ENCODE assay signal across 16 cellular contexts in genomic region chr15:101086394-101087171, GRCh38.
DNase-seq lines count a peak whose midpoint lies in the region; ATAC-seq, FAIRE-seq and TF ChIP-seq lines count a peak whose summit lies in the region.
"Had no signal": no experiment of that assay in that cellular context is flagged by ENCODE, and none has a peak within 500 bp of the region (broad histone marks: within the 10 kb centered on the region; RNA-seq: fewer than 3 reads in every experiment).

No MANE protein-coding gene starts in this region.

- whole genome bisulfite sequencing in K562 (ENCODE audit: insufficient coverage, low coverage, missing lambda C conversion rate): under 1% methylated on average over 32 of the region's 48 CpGs
- WGBS in trophoblast cell (ENCODE audit: extremely low coverage, insufficient coverage, insufficient read length): no CpG with 5 or more reads among the region's 48 CpGs
- WGBS in H9 (ENCODE audit: extremely low coverage, insufficient read length, low lambda C conversion rate): no CpG with 5 or more reads among the region's 48 CpGs

- peak; percentile 91 for ATAC-seq in K562
- ATAC-seq in HG03460 (IDR thresholded peaks at IDR 0.05; ENCODE audit: unreplicated experiment): no peak

- H3K4me1 Mint-ChIP-seq in activated T-helper 1 cell treated with anti-CD3 and anti-CD28 coated beads, Interleukin-12 subunit alpha, Interleukin-12 subunit beta, Interleukin-2, Interleukin-4 antibody, amounts not matched to agents 30 ng/mL and 10 ng/mL and 1 ng/mL, durations not matched to agents 14 hours and 24 hours and 36 hours (ENCODE audit: low read depth): peaks cover 18% of the 10 kb centered on the region
- H3K4me1 Mint-ChIP-seq in H9: peaks cover 8 to 10% of the 10 kb centered on the region in 2 experiments

- peaks cover 11 to 39% of the 10 kb centered on the region in 2 experiments; a peak in 4 of 5 replicates for H3K4me1 ChIP-seq in K562 (replicated peaks in 1 of 2; ENCODE audit: control insufficient read depth in 2 of 2, insufficient read depth in 2 of 2, low read length in 2 of 2)
- H3K4me1 ChIP-seq in trophoblast cell (ENCODE audit: control insufficient read depth in 1 of 2, insufficient read depth in 2 of 2, low read length in 2 of 2): peaks cover 7 to 14% of the 10 kb centered on the region in 2 experiments
- H3K4me1 ChIP-seq in H9 (ENCODE audit: insufficient read depth, low read length): no peaks in the 10 kb centered on the region; the same call in 1 of the 2 replicates

- TF ChIP-seq POLR2A in K562 (conservative IDR thresholded peaks at IDR 0.05): peak; percentile 91

- no peak for TF ChIP-seq EP300 in K562 (IDR thresholded peaks at IDR 0.05; ENCODE audit: low read length)

- TF ChIP-seq RAD21 in K562 (CRISPR knock-in tag; conservative IDR thresholded peaks at IDR 0.05 in 1 of 2, IDR thresholded peaks at IDR 0.05 in 1 of 2): no peak

- no peak overlapping the region for H2BK5ac ChIP-seq in trophoblast cell (ENCODE audit: low read depth, low read length, poor library complexity)
- H2BK5ac ChIP-seq in H9 (ENCODE audit: insufficient read length, low read length): no peak overlapping the region

- peak; percentile 73 for FAIRE-seq in K562 (lab: Jason Lieb, UNC)
- FAIRE-seq: H54 had no signal

- H3K36me3 ChIP-seq in K562 (ENCODE audit: control insufficient read depth, insufficient read depth, low read length) (no peaks in the 10 kb centered on the region), trophoblast cell (ENCODE audit: control insufficient read depth in 1 of 2, insufficient read depth in 2 of 2, low read length in 2 of 2) (no peaks in the 10 kb centered on the region)

- H2AFZ ChIP-seq in K562 (ENCODE audit: low read depth, low read length) (peak overlapping the region; percentile 90), trophoblast cell (ENCODE audit: insufficient read depth, low read length, poor library complexity) (no peak overlapping the region), H9 (ENCODE audit: low read length) (no peak overlapping the region)

- no peaks in the 10 kb centered on the region for H3K9me3 Mint-ChIP-seq in activated T-helper 1 cell treated with anti-CD3 and anti-CD28 coated beads, Interleukin-12 subunit alpha, Interleukin-12 subunit beta, Interleukin-2, Interleukin-4 antibody, amounts not matched to agents 30 ng/mL and 10 ng/mL and 1 ng/mL, durations not matched to agents 14 hours and 24 hours and 36 hours
- no peaks in the 10 kb centered on the region; a peak in 1 of 5 replicates for H3K9me3 Mint-ChIP-seq in H9

- H3K23me2 ChIP-seq in H9 (ENCODE audit: insufficient read length, low read depth, low read length, poor library complexity, severe bottlenecking): no peaks in the 10 kb centered on the region

- H3K9me3 ChIP-seq in K562 (replicated peaks; ENCODE audit: control insufficient read depth, insufficient read depth, low read depth, low read length): no peaks in the 10 kb centered on the region
- peaks cover 3% of the 10 kb centered on the region for H3K9me3 ChIP-seq in trophoblast cell (ENCODE audit: insufficient read depth, low read depth, low read length)
- no peaks in the 10 kb centered on the region for H3K9me3 ChIP-seq in H9 (ENCODE audit: control insufficient read depth, low read depth, low read length)

- no peak overlapping the region for H3K4ac ChIP-seq in trophoblast cell (ENCODE audit: low read depth, low read length)
- no peak overlapping the region for H3K4ac ChIP-seq in H9 (ENCODE audit: low read depth, low read length)

- H3K4me2 ChIP-seq in K562 (ENCODE audit: insufficient read depth, low read length) (peak overlapping the region; percentile 88), trophoblast cell (ENCODE audit: low read length) (no peak overlapping the region), H9 (ENCODE audit: insufficient read depth, insufficient read length, low read length) (no peak overlapping the region)

- H3T11ph ChIP-seq in H9 (ENCODE audit: low read length): no peak overlapping the region

- TSS peak; percentile 97 for BruUV-seq in K562 (replicated peaks; lab: Mats Ljungman, UMichigan)

- H3K4me3 Mint-ChIP-seq in activated T-helper 1 cell treated with anti-CD3 and anti-CD28 coated beads, Interleukin-12 subunit alpha, Interleukin-12 subunit beta, Interleukin-2, Interleukin-4 antibody, amounts not matched to agents 30 ng/mL and 10 ng/mL and 1 ng/mL, durations not matched to agents 14 hours and 24 hours and 36 hours: no peak overlapping the region
- no peak overlapping the region for H3K4me3 Mint-ChIP-seq in H9

- intact Hi-C loops in K562 (cut with micrococcal nuclease): loop anchor here (5.0 kb wide), 2 partner anchors 61 to 69 kb away; no protein-coding TSS in a partner anchor
- intact Hi-C loops in activated T-helper 1 cell treated with anti-CD3 and anti-CD28 coated beads, Interleukin-12 subunit alpha, Interleukin-12 subunit beta, Interleukin-2, Interleukin-4 antibody, amounts not matched to agents 30 ng/mL and 10 ng/mL and 1 ng/mL, durations not matched to agents 14 hours and 24 hours and 36 hours (cut with micrococcal nuclease): loop anchor here (5.0 kb wide), 1 partner anchor 41 kb away; no protein-coding TSS in a partner anchor

- H3K23ac ChIP-seq in trophoblast cell (ENCODE audit: low read length): no peak overlapping the region
- H3K23ac ChIP-seq in H9 (ENCODE audit: insufficient read length, low read depth, low read length): no peak overlapping the region

- peak overlapping the region; percentile 33; the same call in 1 of the 2 replicates for H3K4me3 ChIP-seq in GM08714 (ENCODE audit: low read length)
- peak overlapping the region; percentile 51 for H3K4me3 ChIP-seq in K562
- H3K4me3 ChIP-seq in trophoblast cell (ENCODE audit: low read depth, low read length): no peak overlapping the region

- H3K27ac ChIP-seq in K562 (ENCODE audit: extremely low read depth, low read depth, low read length) (peak overlapping the region; percentile 90), trophoblast cell (ENCODE audit: low read depth, low read length) (no peak overlapping the region), H9 (ENCODE audit: insufficient read length, low read depth, low read length) (no peak overlapping the region)
- H3K27ac ChIP-seq: RWPE1 had no signal

- CTCF ChIA-PET in K562 (lab: Yijun Ruan, JAX; ENCODE audit: low intra/inter-chr PET ratio): interaction anchor here (3.2 kb wide), 1 partner anchor 170 kb away, joined by 29 read pairs; no protein-coding TSS in a partner anchor

- H4K8ac ChIP-seq in trophoblast cell (ENCODE audit: low read depth, low read length): no peak overlapping the region
- H4K8ac ChIP-seq in H9 (replicated peaks; ENCODE audit: insufficient read length, low read depth, low read length): no peak overlapping the region

- no peak overlapping the region for H3K14ac ChIP-seq in trophoblast cell (ENCODE audit: low read length)
- H3K14ac ChIP-seq in H9 (ENCODE audit: insufficient read depth, low read length): no peak overlapping the region

- POLR2A ChIA-PET in K562 (lab: Yijun Ruan, JAX): interaction anchor here (0.6 to 1.4 kb wide), 9 partner anchors 10 to 184 kb away, joined by 3 to 11 read pairs (median 4); partner anchors contain the start of gene CHSY1

- no peak overlapping the region for H3K56ac ChIP-seq in H9 (ENCODE audit: insufficient read length, low read depth, low read length)

- TF ChIP-seq CTCF in K562 (IDR thresholded peaks at IDR 0.05 in 2 of 3, conservative IDR thresholded peaks at IDR 0.05 in 1 of 3; ENCODE audit: insufficient read depth in 2 of 3, low read depth in 1 of 3, low read length in 3 of 3) (no peak), H9 (conservative IDR thresholded peaks at IDR 0.05) (no peak)

- H2BK15ac ChIP-seq in H9 (ENCODE audit: low read depth, low read length): no peak overlapping the region

- peaks cover 8% of the 10 kb centered on the region; the same call in 1 of the 3 replicates for H3K79me2 ChIP-seq in K562 (ENCODE audit: control insufficient read depth, insufficient read depth, low read length)
- H3K79me2 ChIP-seq in trophoblast cell (ENCODE audit: control insufficient read depth, insufficient read depth, low read length, poor library complexity): no peaks in the 10 kb centered on the region
- H3K79me2 ChIP-seq in H9 (ENCODE audit: insufficient read depth, low read length): no peaks in the 10 kb centered on the region

- H3K27me3 Mint-ChIP-seq in activated T-helper 1 cell treated with anti-CD3 and anti-CD28 coated beads, Interleukin-12 subunit alpha, Interleukin-12 subunit beta, Interleukin-2, Interleukin-4 antibody, amounts not matched to agents 30 ng/mL and 10 ng/mL and 1 ng/mL, durations not matched to agents 14 hours and 24 hours and 36 hours (ENCODE audit: insufficient read depth): peaks cover 3% of the 10 kb centered on the region
- H3K27me3 Mint-ChIP-seq in H9 (ENCODE audit: low read depth): peaks cover 5% of the 10 kb centered on the region

- H3K9ac ChIP-seq in K562 (ENCODE audit: insufficient read depth in 1 of 2, low read depth in 2 of 2, low read length in 2 of 2) (peak overlapping the region; percentile 93 to 98), trophoblast cell (ENCODE audit: low read length) (no peak overlapping the region), H9 (ENCODE audit: extremely low read depth, insufficient read length, low read length) (no peak overlapping the region)

- H3K27ac Mint-ChIP-seq in activated T-helper 1 cell treated with anti-CD3 and anti-CD28 coated beads, Interleukin-12 subunit alpha, Interleukin-12 subunit beta, Interleukin-2, Interleukin-4 antibody, amounts not matched to agents 30 ng/mL and 10 ng/mL and 1 ng/mL, durations not matched to agents 14 hours and 24 hours and 36 hours: no peak overlapping the region
- H3K27ac Mint-ChIP-seq in H9: no peak overlapping the region; a peak in 3 of 7 replicates

- H3K36me3 Mint-ChIP-seq in activated T-helper 1 cell treated with anti-CD3 and anti-CD28 coated beads, Interleukin-12 subunit alpha, Interleukin-12 subunit beta, Interleukin-2, Interleukin-4 antibody, amounts not matched to agents 30 ng/mL and 10 ng/mL and 1 ng/mL, durations not matched to agents 14 hours and 24 hours and 36 hours (ENCODE audit: low read depth): no peaks in the 10 kb centered on the region
- H3K36me3 Mint-ChIP-seq in H9 (ENCODE audit: insufficient read depth in 1 of 3, low read depth in 3 of 3): no peaks in the 10 kb centered on the region; a peak in 2 of 7 replicates

- no peak overlapping the region for H2BK120ac ChIP-seq in trophoblast cell (ENCODE audit: insufficient read depth, low read length, poor library complexity)
- H2BK120ac ChIP-seq in H9 (ENCODE audit: low read depth, low read length, poor library complexity, severe bottlenecking): no peak overlapping the region

- H4K20me1 ChIP-seq in K562 (replicated peaks; ENCODE audit: control insufficient read depth, insufficient read depth, low read length) (no peaks in the 10 kb centered on the region), H9 (ENCODE audit: control insufficient read depth, insufficient read depth, insufficient read length) (no peaks in the 10 kb centered on the region)

- no peaks in the 10 kb centered on the region for H3K9me1 ChIP-seq in K562 (ENCODE audit: control insufficient read depth, insufficient read depth, low read length)

- in situ Hi-C loops in K562 (cut with MboI): loop anchor here (5.0 kb wide), 1 partner anchor 171 kb away; no protein-coding TSS in a partner anchor

- H3K79me1 ChIP-seq in trophoblast cell (ENCODE audit: low read length) (no peaks in the 10 kb centered on the region), H9 (ENCODE audit: insufficient read depth, low read depth, low read length, poor library complexity, severe bottlenecking) (no peaks in the 10 kb centered on the region)

- H3K18ac ChIP-seq in trophoblast cell (ENCODE audit: low read length) (no peak overlapping the region), H9 (ENCODE audit: insufficient read length, low read depth, low read length) (no peak overlapping the region)

- no peak overlapping the region for H2BK20ac ChIP-seq in H9 (ENCODE audit: low read depth, low read length, poor library complexity, severe bottlenecking)

- no peak overlapping the region for H4K12ac ChIP-seq in trophoblast cell (ENCODE audit: low read depth, low read length)

- H3K27me3 ChIP-seq in K562 (ENCODE audit: control insufficient read depth in 2 of 2, insufficient read depth in 2 of 2, low read length in 2 of 2) (peaks cover 7 to 15% of the 10 kb centered on the region in 2 experiments; a peak in 3 of 5 replicates), trophoblast cell (ENCODE audit: insufficient read depth, low read length) (no peaks in the 10 kb centered on the region), H9 (ENCODE audit: insufficient read depth, low read length) (no peaks in the 10 kb centered on the region)

- H2AK5ac ChIP-seq in trophoblast cell (ENCODE audit: low read length): no peak overlapping the region
- H2AK5ac ChIP-seq in H9 (ENCODE audit: insufficient read length, low read length): no peak overlapping the region

- H4K5ac ChIP-seq in H9 (ENCODE audit: insufficient read length, low read depth, low read length): no peak overlapping the region

- peak; percentile 66 for DNase-seq in MV-4-11 (lab: John Stamatoyannopoulos, UW)
- DNase-seq in K562 (ENCODE audit: extremely low read depth in 1 of 4, low spot score in 3 of 4): peak; percentile 90 to 93 (median 91)
- peak; percentile 67 to 79 for DNase-seq in trophoblast cell
- DNase-seq in SW 1271 (lab: John Stamatoyannopoulos, UW): no peak
- no peak for DNase-seq in activated T-helper 1 cell treated with anti-CD3 and anti-CD28 coated beads, Interleukin-12 subunit alpha, Interleukin-12 subunit beta, Interleukin-2, Interleukin-4 antibody, amounts not matched to agents 30 ng/mL and 10 ng/mL and 1 ng/mL, durations not matched to agents 14 hours and 24 hours and 36 hours (ENCODE audit: low spot score)
- DNase-seq in H9: no peak
- DNase-seq: C1 segment of cervical spinal cord, NCI-H1105, NCI-H187, NCI-H2171, NCI-H446 treated with DMSO at 0.1 percent for 48 hours, T-helper 1 cell had no signal

- no peak overlapping the region for H4K91ac ChIP-seq in trophoblast cell (ENCODE audit: low read depth, low read length)
- H4K91ac ChIP-seq in H9 (ENCODE audit: insufficient read length, low read depth, low read length): no peak overlapping the region

- H2BK12ac ChIP-seq in trophoblast cell (ENCODE audit: low read length) (no peak overlapping the region), H9 (ENCODE audit: insufficient read length, low read depth, low read length) (no peak overlapping the region)

Comparison
In these comparisons a context has a peak if more than half of its experiments do, and no peak if none do; other contexts are left out.
1. DNase-seq: peak in MV-4-11 (single experiment), K562 (4 of 4) and trophoblast cell (2 of 2); none in SW 1271 (0 of 2), activated T-helper 1 cell treated with anti-CD3 and anti-CD28 coated beads, Interleukin-12 subunit alpha, Interleukin-12 subunit beta, Interleukin-2, Interleukin-4 antibody, amounts not matched to agents 30 ng/mL and 10 ng/mL and 1 ng/mL, durations not matched to agents 14 hours and 24 hours and 36 hours (single experiment) and H9 (single experiment).
2. H3K9ac ChIP-seq: peak in K562 (2 of 2); none in trophoblast cell (single experiment) and H9 (single experiment).